10 cellular contexts compared by ENCODE assay signal in genomic region chr4:82421796-82422560, GRCh38. TPM values are rescaled to one million over a fixed set of nuclear protein-coding genes. Genes with fewer than 3 reads are reported as not detected.
A peak's percentile ranks its signal among the peaks of the same experiment; 100 is the strongest.
DNase-seq lines count a peak whose midpoint lies in the region; ATAC-seq, FAIRE-seq and TF ChIP-seq lines count a peak whose summit lies in the region.
"Had no signal": no experiment of that assay in that cellular context is flagged by ENCODE, and none has a peak within 500 bp of the region (broad histone marks: within the 10 kb centered on the region; RNA-seq: fewer than 3 reads in every experiment).

No MANE protein-coding gene starts in this region.

- in situ Hi-C loops in GM12878 (cut with MboI), result loop anchor here (10.0 kb wide), 1 partner anchor 47 kb away; the partner anchor contains the start of gene HNRNPD

- no peak for TF ChIP-seq EP300 in GM12878 (IDR thresholded peaks at IDR 0.05; ENCODE audit: borderline replicate concordance in 1 of 2, control insufficient read depth in 1 of 2, low read depth in 2 of 2, low read length in 2 of 2)

- H3K4me3 ChIP-seq in GM12878 (no peak overlapping the region), upper lobe of right lung (no peak overlapping the region)

- no peak overlapping the region for H3K9ac ChIP-seq in GM12878 (ENCODE audit: control insufficient read depth, insufficient read depth, low read length)

- peak; percentile 82 for TF ChIP-seq POLR2A in GM12878 (IDR thresholded peaks at IDR 0.05; ENCODE audit: low read depth, low read length)

- no peak overlapping the region for H3K27ac ChIP-seq in GM12878 (ENCODE audit: control insufficient read depth, insufficient read depth)
- H3K27ac ChIP-seq in upper lobe of right lung, result no peak overlapping the region

- H3K4me1 ChIP-seq in GM12878 (ENCODE audit: control insufficient read depth, insufficient read depth, low read length) (peaks cover 3% of the 10 kb centered on the region; the same call in 1 of the 2 replicates), upper lobe of right lung (peaks cover 7% of the 10 kb centered on the region)

- SMC1A ChIA-PET in GM12878 (lab: Charles Lee; ENCODE audit: uncharacterized antibody, unreplicated experiment), result interaction anchor here (0.7 to 1.0 kb wide), 2 partner anchors 10 to 55 kb away, joined by 3 read pairs; no protein-coding TSS in a partner anchor

- H3K9me3 ChIP-seq in GM12878 (replicated peaks; ENCODE audit: control insufficient read depth, insufficient read depth, low read length) (no peaks in the 10 kb centered on the region), upper lobe of right lung (no peaks in the 10 kb centered on the region)

- intact Hi-C loops in GM12878 (cut with micrococcal nuclease; ENCODE audit: unreplicated experiment) (loop anchor here (10.0 kb wide), 1 partner anchor 137 kb away; no protein-coding TSS in a partner anchor), upper lobe of right lung (cut with DNase I) (no loop called here)

- H4K20me1 ChIP-seq in GM12878 (ENCODE audit: control insufficient read depth, insufficient read depth), result peaks cover 2% of the 10 kb centered on the region

- FAIRE-seq in GM12878 (lab: Jason Lieb, UNC), result no peak

- CTCF ChIA-PET in GM12878 (lab: Yijun Ruan, JAX), result no interaction called here

- TF ChIP-seq RAD21 in GM12878 (IDR thresholded peaks at IDR 0.05; ENCODE audit: insufficient read depth, low read depth, low read length), result no peak

- WGBS in GM12878 (ENCODE audit: insufficient coverage, insufficient replicate concordance, low lambda C conversion rate, missing lambda C conversion rate), result 81% methylated on average over 13 of the region's 13 CpGs

- ATAC-seq in GM12878 (peak; percentile 57), upper lobe of right lung (peak; percentile 27), GM18867 (IDR thresholded peaks at IDR 0.05; ENCODE audit: unreplicated experiment) (no peak)

- H3K27me3 ChIP-seq in GM12878 (replicated peaks in 1 of 2; ENCODE audit: control insufficient read depth in 2 of 2, insufficient read depth in 2 of 2, low read length in 1 of 2), result no peaks in the 10 kb centered on the region
- no peaks in the 10 kb centered on the region for H3K27me3 ChIP-seq in upper lobe of right lung

- H2AFZ ChIP-seq in GM12878 (ENCODE audit: control insufficient read depth, low read depth, low read length), result no peak overlapping the region

- no TSS peak for BruUV-seq in GM12878 (replicated peaks; lab: Mats Ljungman, UMichigan)

- peaks cover 2 to 18% of the 10 kb centered on the region in 2 experiments for H3K36me3 ChIP-seq in GM12878 (ENCODE audit: control insufficient read depth in 2 of 2, insufficient read depth in 2 of 2, low read length in 1 of 2)
- peaks cover 49% of the 10 kb centered on the region for H3K36me3 ChIP-seq in upper lobe of right lung

- RAD21 ChIA-PET in GM12878 (lab: Charles Lee; ENCODE audit: unreplicated experiment), result no interaction called here

- POLR2A ChIA-PET in GM12878 (lab: Charles Lee), result no interaction called here

- H3K79me2 ChIP-seq in GM12878 (ENCODE audit: control insufficient read depth, insufficient read depth, low read length), result peaks cover 15% of the 10 kb centered on the region

- peak; percentile 20 to 24 for DNase-seq in stimulated activated CD4-positive, alpha-beta T cell treated with anti-CD3 and anti-CD28 coated beads, Interleukin-2, amount 100 ng/mL, for 24 hours
- no peak for DNase-seq in stimulated activated CD4-positive, alpha-beta T cell treated with anti-CD3 and anti-CD28 coated beads, Interleukin-2, amount 100 ng/mL, for 48 hours
- peak; percentile 68 for DNase-seq in NAMALWA (ENCODE audit: low spot score)
- DNase-seq in GM12878 (ENCODE audit: low read depth, low spot score), result no peak
- DNase-seq in upper lobe of right lung, result no peak
- no peak for DNase-seq in AG20443 (ENCODE audit: low spot score)
- DNase-seq in retina, result no peak
- DNase-seq: CD4-positive, CD25-positive, alpha-beta regulatory T cell; nucleus accumbens had no signal

- H3K4me2 ChIP-seq in GM12878 (ENCODE audit: control insufficient read depth, insufficient read depth), result no peak overlapping the region

- no peak for TF ChIP-seq CTCF in GM12878 (IDR thresholded peaks at IDR 0.05 in 2 of 3, conservative IDR thresholded peaks at IDR 0.05 in 1 of 3; ENCODE audit: control insufficient read depth in 2 of 3, extremely low read depth in 1 of 3, insufficient read depth in 1 of 3, low read depth in 3 of 3, low read length in 3 of 3)
- no peak for TF ChIP-seq CTCF in upper lobe of right lung (IDR thresholded peaks at IDR 0.05)

TF ChIP-seq in GM12878, 131 proteins besides CTCF, POLR2A, EP300 and RAD21 (continues in another document):
- no peak for TF ChIP-seq BCLAF1 (IDR thresholded peaks at IDR 0.05)

RNA-seq across cellular contexts. Expression of gene HNRNPDL, which starts 8.3 kb away (rescaled TPM):
- total RNA-seq in GM12878 (2013; cell fraction: nucleolus; rRNA removed), result 349 and 350 TPM in 2 replicates
- total RNA-seq in GM12878 (2014; rRNA removed), result 227 and 277 TPM in 2 replicates
- total RNA-seq in GM12878 (2014; rRNA removed; fragmentation: Illumina TruSeq; extraction: Trizol), result 418 and 442 TPM in 2 replicates
- total RNA-seq in GM12878 (2021), result 314 and 323 TPM in 2 replicates
- polyA plus RNA-seq in GM12878 (2011; ENCODE audit: low read depth), result 154 TPM
- 385 and 621 TPM in 2 replicates for polyA plus RNA-seq in GM12878 (2011; rRNA removed)
- polyA plus RNA-seq in GM12878 (2011; cell fraction: cytosol; rRNA removed), result 121 and 127 TPM in 2 replicates
- polyA plus RNA-seq in GM12878 (2011; cell fraction: nucleus; rRNA removed), result 643 and 755 TPM in 2 replicates
- 233 and 319 TPM in 2 replicates for polyA plus RNA-seq in GM12878 (2012)
- polyA plus RNA-seq in GM12878 (2014; fragmentation: Illumina TruSeq; extraction: Trizol), result 437 and 523 TPM in 2 replicates
- polyA plus RNA-seq in GM12878 (2014; fragmentation: Nextera tagmentation; extraction: Ambion mirVana), result 100 to 1,000 TPM; 281 to 367 TPM
- polyA plus RNA-seq in GM12878 (2014; rRNA removed), result 429 and 510 TPM in 2 replicates
- 100 to 1,000 TPM; 217 to 233 TPM for polyA plus RNA-seq in GM12878 (2016; fragmentation: Nextera tagmentation; extraction: Ambion mirVana)
- 38.4 and 61.2 TPM in 2 replicates for polyA minus RNA-seq in GM12878 (2011; rRNA and poly(A)+ RNA removed)
- 53.7 and 54.1 TPM in 2 replicates for polyA minus RNA-seq in GM12878 (2011; cell fraction: cytosol; rRNA and poly(A)+ RNA removed)
- polyA minus RNA-seq in GM12878 (2011; cell fraction: nucleus; rRNA and poly(A)+ RNA removed), result 78.7 and 116 TPM in 2 replicates
- total RNA-seq in upper lobe of right lung, result 167 TPM

RNA-seq across cellular contexts. Expression of gene ENOPH1, which starts 8.4 kb away (rescaled TPM):
- total RNA-seq in GM12878 (2013; cell fraction: nucleolus; rRNA removed), result 18.0 and 18.3 TPM in 2 replicates
- total RNA-seq in GM12878 (2014; rRNA removed) (47.4 and 52.2 TPM in 2 replicates), GM12878 (2014; rRNA removed; fragmentation: Illumina TruSeq; extraction: Trizol) (51.1 and 54.5 TPM in 2 replicates), GM12878 (2021) (45.1 and 46.1 TPM in 2 replicates), upper lobe of right lung (29.7 TPM)
- 21.6 TPM for polyA plus RNA-seq in GM12878 (2011; ENCODE audit: low read depth)
- polyA plus RNA-seq in GM12878 (2011; rRNA removed) (24.4 and 32.2 TPM in 2 replicates), GM12878 (2014; fragmentation: Illumina TruSeq; extraction: Trizol) (61.2 and 78.4 TPM in 2 replicates), GM12878 (2014; fragmentation: Nextera tagmentation; extraction: Ambion mirVana) (10 to 100 TPM; 37.4 to 43.1 TPM), GM12878 (2014; rRNA removed) (41.3 and 44.1 TPM in 2 replicates), GM12878 (2016; fragmentation: Nextera tagmentation; extraction: Ambion mirVana) (10 to 100 TPM; 81.1 to 83.6 TPM)
- 16.9 and 17.4 TPM in 2 replicates for polyA plus RNA-seq in GM12878 (2011; cell fraction: cytosol; rRNA removed)
- polyA plus RNA-seq in GM12878 (2011; cell fraction: nucleus; rRNA removed), result 8.8 and 11.6 TPM in 2 replicates
- polyA plus RNA-seq in GM12878 (2012), result 31.2 and 33.6 TPM in 2 replicates
- polyA minus RNA-seq in GM12878 (2011; rRNA and poly(A)+ RNA removed), result 12.2 and 18.4 TPM in 2 replicates
- polyA minus RNA-seq in GM12878 (2011; cell fraction: cytosol; rRNA and poly(A)+ RNA removed), result 5.7 and 8.4 TPM in 2 replicates
- polyA minus RNA-seq in GM12878 (2011; cell fraction: nucleus; rRNA and poly(A)+ RNA removed), result 4.4 and 8.4 TPM in 2 replicates

RNA-seq across cellular contexts. Expression of gene HNRNPD, which starts 48.2 kb away (rescaled TPM):
- total RNA-seq in GM12878 (2013; cell fraction: nucleolus; rRNA removed), result 220 and 228 TPM in 2 replicates
- total RNA-seq in GM12878 (2014; rRNA removed), result 76.6 and 85.1 TPM in 2 replicates
- 94.6 and 107 TPM in 2 replicates for total RNA-seq in GM12878 (2014; rRNA removed; fragmentation: Illumina TruSeq; extraction: Trizol)
- total RNA-seq in GM12878 (2021), result 310 and 343 TPM in 2 replicates
- 157 TPM for polyA plus RNA-seq in GM12878 (2011; ENCODE audit: low read depth)
- polyA plus RNA-seq in GM12878 (2011; rRNA removed), result 147 and 165 TPM in 2 replicates
- 57.8 and 65.7 TPM in 2 replicates for polyA plus RNA-seq in GM12878 (2011; cell fraction: cytosol; rRNA removed)
- 206 and 249 TPM in 2 replicates for polyA plus RNA-seq in GM12878 (2011; cell fraction: nucleus; rRNA removed)
- 297 and 336 TPM in 2 replicates for polyA plus RNA-seq in GM12878 (2012)
- 882 and 1,219 TPM in 2 replicates for polyA plus RNA-seq in GM12878 (2014; fragmentation: Illumina TruSeq; extraction: Trizol)
- 100 to 1,000 TPM; 183 to 313 TPM for polyA plus RNA-seq in GM12878 (2014; fragmentation: Nextera tagmentation; extraction: Ambion mirVana)
- polyA plus RNA-seq in GM12878 (2014; rRNA removed), result 218 and 247 TPM in 2 replicates
- 100 to 1,000 TPM; 390 to 455 TPM for polyA plus RNA-seq in GM12878 (2016; fragmentation: Nextera tagmentation; extraction: Ambion mirVana)
- 35.1 and 39.9 TPM in 2 replicates for polyA minus RNA-seq in GM12878 (2011; rRNA and poly(A)+ RNA removed)
- polyA minus RNA-seq in GM12878 (2011; cell fraction: cytosol; rRNA and poly(A)+ RNA removed), result 41.8 and 46.3 TPM in 2 replicates
- 48.7 and 119 TPM in 2 replicates for polyA minus RNA-seq in GM12878 (2011; cell fraction: nucleus; rRNA and poly(A)+ RNA removed)
- total RNA-seq in upper lobe of right lung, result 131 TPM

Comparison
In these comparisons a context has a peak if more than half of its experiments do, and no peak if none do; other contexts are left out.
1. DNase-seq: peak in stimulated activated CD4-positive, alpha-beta T cell treated with anti-CD3 and anti-CD28 coated beads, Interleukin-2, amount 100 ng/mL, for 24 hours (2 of 2) and NAMALWA (single experiment); none in stimulated activated CD4-positive, alpha-beta T cell treated with anti-CD3 and anti-CD28 coated beads, Interleukin-2, amount 100 ng/mL, for 48 hours (0 of 2), GM12878 (single experiment), upper lobe of right lung (single experiment), AG20443 (single experiment) and retina (single experiment).